ENCODE assay signal across 8 cellular contexts in the genomic region with DNA sequence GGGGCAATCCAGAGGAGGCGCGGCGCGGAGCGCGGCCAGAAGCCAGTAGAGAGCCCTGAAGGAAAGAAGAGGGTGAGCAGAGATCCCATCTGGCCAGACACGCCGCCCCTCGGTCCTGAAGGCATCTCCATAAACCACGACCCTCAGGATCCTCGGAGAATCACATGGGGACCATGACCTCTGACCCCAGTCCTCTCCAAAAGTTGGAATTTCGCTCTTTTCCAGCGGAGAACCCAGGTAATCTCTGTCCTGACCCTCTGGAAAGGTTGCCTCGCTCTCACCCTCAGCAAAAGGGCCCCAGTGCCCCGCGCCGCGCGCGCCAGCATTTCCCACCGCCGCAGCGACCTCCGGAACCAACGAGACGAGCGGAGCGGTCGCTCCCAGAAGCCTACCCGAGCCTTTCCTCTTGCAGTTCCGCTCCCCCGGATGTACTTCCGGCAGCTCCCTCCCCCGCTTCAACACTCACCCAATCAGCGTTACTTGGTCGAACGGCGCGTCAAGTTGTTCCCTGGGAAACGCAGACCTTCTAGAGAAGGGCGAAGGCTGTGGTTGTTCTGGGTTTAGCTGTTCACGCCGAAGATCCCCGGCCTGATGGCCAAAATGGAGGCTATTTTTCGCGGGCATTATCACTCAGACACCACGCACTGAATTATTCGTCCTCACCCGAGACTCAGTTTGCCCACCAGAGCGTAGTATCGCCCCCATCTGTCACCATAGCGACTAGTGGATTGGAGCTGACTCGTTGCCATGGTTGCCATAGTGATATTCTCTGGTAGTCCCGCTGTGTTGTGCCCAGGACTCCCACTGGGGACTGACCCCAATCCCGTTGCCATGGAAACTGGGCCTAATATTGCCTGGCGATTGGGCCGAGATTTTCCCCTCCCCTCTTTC. TPM values are rescaled to one million over a fixed set of nuclear protein-coding genes. Genes with fewer than 3 reads are reported as not detected.
DNase-seq lines count a peak whose midpoint lies in the region; ATAC-seq and TF ChIP-seq lines count a peak whose summit lies in the region.

TSS of gene STOML2 (minus strand) at position 363 of the 891 bp plus-strand sequence. CDS start at position 326, 37 bp downstream.

- DNase-seq in DND-41 (peak; percentile 93), GM23248 (peak; percentile 99), Kasumi-1 (lab: John Stamatoyannopoulos, UW) (peak; percentile 98), RPMI7951 (ENCODE audit: low read depth) (peak; percentile 95), fibroblast of gingiva (ENCODE audit: low read depth) (peak; percentile 95), naive B cell (peak; percentile 93)
- DNase-seq in activated T-helper 1 cell treated with anti-CD3 and anti-CD28 coated beads, Interleukin-12 subunit alpha, Interleukin-12 subunit beta, Interleukin-2, Interleukin-4 antibody, amounts not matched to agents 30 ng/mL and 10 ng/mL and 1 ng/mL, durations not matched to agents 14 hours and 24 hours and 36 hours (ENCODE audit: low spot score): peak; percentile 89

- peaks cover 24% of the 10 kb centered on the region for H3F3A ChIP-seq in GM23248 (ENCODE audit: insufficient read depth)

- peak within 1 kb of the TSS; percentile 63 to 83 for H3K4me3 ChIP-seq in DND-41 (ENCODE audit: low read depth in 1 of 2, low read length in 2 of 2)
- peak within 1 kb of the TSS; percentile 95 for H3K4me3 ChIP-seq in GM23248

- TF ChIP-seq CTCF in DND-41 (IDR thresholded peaks at IDR 0.05; ENCODE audit: borderline replicate concordance, extremely low read depth, low read length, poor library complexity, severe bottlenecking): no peak

- H3K4me1 ChIP-seq in DND-41 (ENCODE audit: insufficient read depth, low read length) (peaks cover 28% of the 10 kb centered on the region), GM23248 (ENCODE audit: insufficient read depth) (peaks cover 5% of the 10 kb centered on the region; the same call in 1 of the 2 replicates)

- H3K27ac ChIP-seq in DND-41 (ENCODE audit: low read length): peak within 1 kb of the TSS; percentile 95
- peak within 1 kb of the TSS; percentile 98 for H3K27ac ChIP-seq in GM23248

- H3K36me3 Mint-ChIP-seq in activated T-helper 1 cell treated with anti-CD3 and anti-CD28 coated beads, Interleukin-12 subunit alpha, Interleukin-12 subunit beta, Interleukin-2, Interleukin-4 antibody, amounts not matched to agents 30 ng/mL and 10 ng/mL and 1 ng/mL, durations not matched to agents 14 hours and 24 hours and 36 hours (ENCODE audit: low read depth): peaks cover 44% of the 10 kb centered on the region
- peaks cover 7 to 12% of the 10 kb centered on the region in 2 donors for H3K36me3 Mint-ChIP-seq in naive B cell
- H3K36me3 Mint-ChIP-seq in stimulated activated memory B cell treated with anti-CD40 and anti-IgM and Interleukin-4, amounts not matched to agents 10 μg/mL and 1 μg/mL and 100 μg/mL, for 72 hours: peaks cover 44% of the 10 kb centered on the region

- no peaks in the 10 kb centered on the region for H3K9me3 ChIP-seq in DND-41 (ENCODE audit: insufficient read depth, low read length, severe bottlenecking)
- no peaks in the 10 kb centered on the region for H3K9me3 ChIP-seq in GM23248 (ENCODE audit: low read depth)

- intact Hi-C loops in activated T-helper 1 cell treated with anti-CD3 and anti-CD28 coated beads, Interleukin-12 subunit alpha, Interleukin-12 subunit beta, Interleukin-2, Interleukin-4 antibody, amounts not matched to agents 30 ng/mL and 10 ng/mL and 1 ng/mL, durations not matched to agents 14 hours and 24 hours and 36 hours (cut with micrococcal nuclease): loop anchor here (1.0 kb wide), 5 partner anchors 8 to 31 kb away; partner anchors contain the start of gene VCP

- H3K36me3 ChIP-seq in DND-41 (ENCODE audit: insufficient read depth, low read length) (peaks cover 21% of the 10 kb centered on the region), GM23248 (ENCODE audit: low read depth) (peaks cover 31% of the 10 kb centered on the region; the same call in 1 of the 2 replicates)

- H3K9me2 ChIP-seq in GM23248 (ENCODE audit: insufficient read depth): no peaks in the 10 kb centered on the region

- H3K27me3 ChIP-seq in DND-41 (ENCODE audit: insufficient read depth, low read length, poor library complexity) (no peaks in the 10 kb centered on the region), GM23248 (replicated peaks; ENCODE audit: insufficient read depth) (no peaks in the 10 kb centered on the region)

- peaks cover 28% of the 10 kb centered on the region for H3K4me1 Mint-ChIP-seq in activated T-helper 1 cell treated with anti-CD3 and anti-CD28 coated beads, Interleukin-12 subunit alpha, Interleukin-12 subunit beta, Interleukin-2, Interleukin-4 antibody, amounts not matched to agents 30 ng/mL and 10 ng/mL and 1 ng/mL, durations not matched to agents 14 hours and 24 hours and 36 hours (ENCODE audit: low read depth)
- H3K4me1 Mint-ChIP-seq in naive B cell: peaks cover 21 to 36% (median 32%) of the 10 kb centered on the region in 3 donors
- peaks cover 36% of the 10 kb centered on the region for H3K4me1 Mint-ChIP-seq in stimulated activated memory B cell treated with anti-CD40 and anti-IgM and Interleukin-4, amounts not matched to agents 10 μg/mL and 1 μg/mL and 100 μg/mL, for 72 hours

- H3K27ac Mint-ChIP-seq in activated T-helper 1 cell treated with anti-CD3 and anti-CD28 coated beads, Interleukin-12 subunit alpha, Interleukin-12 subunit beta, Interleukin-2, Interleukin-4 antibody, amounts not matched to agents 30 ng/mL and 10 ng/mL and 1 ng/mL, durations not matched to agents 14 hours and 24 hours and 36 hours: peak within 1 kb of the TSS; percentile 88
- peak within 1 kb of the TSS; percentile 94 to 100 (median 98) for H3K27ac Mint-ChIP-seq in naive B cell
- peak within 1 kb of the TSS; percentile 91 for H3K27ac Mint-ChIP-seq in stimulated activated memory B cell treated with anti-CD40 and anti-IgM and Interleukin-4, amounts not matched to agents 10 μg/mL and 1 μg/mL and 100 μg/mL, for 72 hours

- no peaks in the 10 kb centered on the region for H3K9me3 Mint-ChIP-seq in activated T-helper 1 cell treated with anti-CD3 and anti-CD28 coated beads, Interleukin-12 subunit alpha, Interleukin-12 subunit beta, Interleukin-2, Interleukin-4 antibody, amounts not matched to agents 30 ng/mL and 10 ng/mL and 1 ng/mL, durations not matched to agents 14 hours and 24 hours and 36 hours
- no peaks in the 10 kb centered on the region for H3K9me3 Mint-ChIP-seq in naive B cell
- no peaks in the 10 kb centered on the region for H3K9me3 Mint-ChIP-seq in stimulated activated memory B cell treated with anti-CD40 and anti-IgM and Interleukin-4, amounts not matched to agents 10 μg/mL and 1 μg/mL and 100 μg/mL, for 72 hours

- H3K4me2 ChIP-seq in DND-41 (ENCODE audit: insufficient read depth, low read length) (peak within 1 kb of the TSS; percentile 78), GM23248 (ENCODE audit: unreplicated experiment) (peak within 1 kb of the TSS; percentile 92)

- ATAC-seq in DND-41 (ENCODE audit: insufficient read depth, low read depth) (peak; percentile 99), naive B cell (ENCODE audit: low read depth in 2 of 2) (peak; percentile 94 to 96)
- ATAC-seq in stimulated activated memory B cell treated with anti-CD40 and anti-IgM and Interleukin-4, amounts not matched to agents 10 μg/mL and 1 μg/mL and 100 μg/mL, for 72 hours: peak; percentile 99

- peaks cover 15% of the 10 kb centered on the region for H3K79me2 ChIP-seq in DND-41 (ENCODE audit: insufficient read depth, low read length)
- peaks cover 50% of the 10 kb centered on the region for H3K79me2 ChIP-seq in GM23248 (ENCODE audit: insufficient read depth)

- H2AFZ ChIP-seq in DND-41 (ENCODE audit: low read depth, low read length): peak within 1 kb of the TSS; percentile 88
- H2AFZ ChIP-seq in GM23248: peak within 1 kb of the TSS; percentile 95

- no peaks in the 10 kb centered on the region for H3K27me3 Mint-ChIP-seq in activated T-helper 1 cell treated with anti-CD3 and anti-CD28 coated beads, Interleukin-12 subunit alpha, Interleukin-12 subunit beta, Interleukin-2, Interleukin-4 antibody, amounts not matched to agents 30 ng/mL and 10 ng/mL and 1 ng/mL, durations not matched to agents 14 hours and 24 hours and 36 hours (ENCODE audit: insufficient read depth)
- no peaks in the 10 kb centered on the region for H3K27me3 Mint-ChIP-seq in naive B cell
- H3K27me3 Mint-ChIP-seq in stimulated activated memory B cell treated with anti-CD40 and anti-IgM and Interleukin-4, amounts not matched to agents 10 μg/mL and 1 μg/mL and 100 μg/mL, for 72 hours: no peaks in the 10 kb centered on the region

- in situ Hi-C loops in GM23248 (cut with MboI): no loop called here

- H3K9ac ChIP-seq in DND-41 (ENCODE audit: low read depth, low read length) (peak within 1 kb of the TSS; percentile 87), GM23248 (peak within 1 kb of the TSS; percentile 98)

- H4K20me1 ChIP-seq in DND-41 (ENCODE audit: insufficient read depth, low read length): no peaks in the 10 kb centered on the region
- H4K20me1 ChIP-seq in GM23248 (ENCODE audit: insufficient read depth): no peaks in the 10 kb centered on the region

- peak within 1 kb of the TSS; percentile 87 for H3K4me3 Mint-ChIP-seq in activated T-helper 1 cell treated with anti-CD3 and anti-CD28 coated beads, Interleukin-12 subunit alpha, Interleukin-12 subunit beta, Interleukin-2, Interleukin-4 antibody, amounts not matched to agents 30 ng/mL and 10 ng/mL and 1 ng/mL, durations not matched to agents 14 hours and 24 hours and 36 hours
- H3K4me3 Mint-ChIP-seq in naive B cell: peak within 1 kb of the TSS; percentile 85 to 98 (median 92)
- peak within 1 kb of the TSS; percentile 82 for H3K4me3 Mint-ChIP-seq in stimulated activated memory B cell treated with anti-CD40 and anti-IgM and Interleukin-4, amounts not matched to agents 10 μg/mL and 1 μg/mL and 100 μg/mL, for 72 hours

- WGBS in GM23248 (ENCODE audit: low coverage in 1 of 2, low lambda C conversion rate in 2 of 2, missing lambda C conversion rate in 2 of 2), 2 experiments: 2% methylated on average over 55 to 57 of the region's 57 CpGs

RNA-seq across cellular contexts. Expression of gene STOML2, which starts in this region (rescaled TPM):
- 101 and 124 TPM in 2 replicates for total RNA-seq in GM23248 (2014; rRNA removed; shearing (Covaris generic))
- polyA plus RNA-seq in GM23248 (2016; fragmentation: Nextera tagmentation; extraction: Ambion mirVana) (120 and 129 TPM in 2 replicates), naive B cell (ENCODE audit: low read depth in 6 of 6) (100 to 1,000 TPM in 3 of 6 donors, 10 to 100 TPM in 3; 82.9 to 215 (median 95.8) TPM)
- 136 and 152 TPM in 2 replicates for total RNA-seq in RPMI7951 (2014; rRNA removed; shearing (Covaris generic))
- total RNA-seq in activated T-helper 1 cell treated with anti-CD3 and anti-CD28 coated beads, Interleukin-12 subunit alpha, Interleukin-12 subunit beta, Interleukin-2, Interleukin-4 antibody, amounts not matched to agents 30 ng/mL and 10 ng/mL and 1 ng/mL, durations not matched to agents 14 hours and 24 hours and 36 hours: 250 and 261 TPM in 2 replicates

Comparison
In these comparisons a context has a peak if more than half of its experiments do, and no peak if none do; other contexts are left out.
1. Peak in every context shown above with its lines: DNase-seq, ATAC-seq, H3K4me3 ChIP-seq and H3K27ac ChIP-seq.